1 cellular context compared by ENCODE assay signal in the genomic region with DNA sequence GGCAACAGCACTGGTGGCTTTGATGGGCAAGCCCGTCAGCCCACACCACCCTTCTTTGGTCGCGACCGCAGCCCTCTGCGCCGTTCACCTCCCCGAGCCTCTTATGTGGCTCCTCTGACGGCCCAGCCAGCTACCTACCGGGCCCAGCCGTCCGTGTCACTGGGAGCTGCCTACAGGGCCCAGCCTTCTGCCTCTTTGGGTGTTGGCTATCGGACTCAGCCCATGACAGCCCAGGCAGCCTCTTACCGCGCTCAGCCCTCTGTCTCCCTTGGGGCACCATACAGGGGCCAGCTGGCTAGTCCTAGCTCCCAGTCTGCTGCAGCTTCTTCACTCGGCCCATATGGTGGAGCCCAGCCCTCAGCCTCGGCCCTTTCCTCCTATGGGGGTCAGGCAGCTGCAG.
TF ChIP-seq lines count a peak whose summit lies in the region.

No MANE protein-coding gene starts in this region.

TF ChIP-seq in H1, 55 proteins besides CTCF, POLR2A, EP300 and RAD21:
- TF ChIP-seq JUND (IDR thresholded peaks at IDR 0.05; ENCODE audit: low read length) (no peak), CBX5 (IDR thresholded peaks at IDR 0.05; ENCODE audit: low read depth, low read length) (no peak), POLR2AphosphoS5 (IDR thresholded peaks at IDR 0.05; ENCODE audit: low read depth, low read length) (no peak), TBP (IDR thresholded peaks at IDR 0.05; ENCODE audit: low read depth, low read length) (no peak), CEBPB (IDR thresholded peaks at IDR 0.05; ENCODE audit: low read depth, low read length) (no peak), CHD1 (IDR thresholded peaks at IDR 0.05; ENCODE audit: low read depth, low read length) (no peak)
TF ChIP-seq in H1: peak in this region for 0.
